In the genomic region with DNA sequence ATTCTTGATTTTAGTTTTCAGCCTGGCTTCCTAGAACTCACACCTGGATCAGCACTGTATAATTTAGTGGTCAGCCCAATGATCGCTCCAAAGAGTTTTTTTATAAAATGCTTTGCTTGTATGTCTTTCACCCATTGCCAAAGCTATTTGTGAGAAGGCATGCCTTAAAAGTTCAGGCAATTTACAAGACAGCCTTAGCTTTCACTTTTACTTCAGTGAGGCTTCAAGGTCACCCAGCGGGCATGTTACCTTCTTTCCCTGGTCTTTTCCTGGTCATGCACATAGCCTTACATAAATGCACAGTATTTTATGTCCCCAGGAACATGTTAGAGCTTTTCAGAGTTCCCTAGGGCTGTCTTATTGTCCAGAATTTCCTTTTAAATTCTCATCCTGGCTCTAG, we compare ENCODE assay signal across 23 cellular contexts.
"Had no signal": no experiment of that assay in that cellular context is flagged by ENCODE, and none has a peak within 500 bp of the region (broad histone marks: within the 10 kb centered on the region; RNA-seq: fewer than 3 reads in every experiment).

No MANE protein-coding gene starts in this region.

- H3K27ac ChIP-seq: adrenal gland, ascending aorta, brain microvascular endothelial cell, heart left ventricle, lower lobe of right lung, ovary, psoas muscle, tibial artery had no signal

- H3K36me3 ChIP-seq: adrenal gland, ascending aorta, brain microvascular endothelial cell, heart left ventricle, lower lobe of right lung, ovary, tibial artery had no signal

- H3K4me1 ChIP-seq: adrenal gland, ascending aorta, heart left ventricle, lower lobe of right lung, psoas muscle, tibial artery had no signal

- H3K9me3 ChIP-seq: adrenal gland, ovary had no signal

- H3K27me3 ChIP-seq: adrenal gland, ascending aorta, brain microvascular endothelial cell, heart left ventricle, ovary, tibial artery had no signal

- ATAC-seq: activated T-cell treated with anti-CD3 and anti-CD28 coated beads, Interleukin-2, amount 50 U/mL, for 4 hours; esophagus mucosa; heart left ventricle; lower lobe of right lung; naive thymus-derived CD8-positive, alpha-beta T cell; psoas muscle; right cardiac atrium; stimulated activated naive CD8-positive, alpha-beta T cell treated with anti-CD3 and anti-CD28 coated beads, Interleukin-15, amount 100 ng/mL, for 72 hours; WTC11 had no signal

- H3K4me3 ChIP-seq: adrenal gland, ascending aorta, heart left ventricle, lower lobe of right lung, ovary, psoas muscle, tibial artery had no signal

- DNase-seq: activated CD4-positive, alpha-beta T cell treated with anti-CD3 and anti-CD28 coated beads, Interleukin-2, amount 50 U/mL, for 4 hours; activated CD8-positive, alpha-beta memory T cell treated with anti-CD3 and anti-CD28 coated beads for 24 hours; activated CD8-positive, alpha-beta memory T cell treated with anti-CD3 and anti-CD28 coated beads, Interleukin-2, amount 50 U/mL, for 4 hours; activated naive CD4-positive, alpha-beta T cell; activated T-cell treated with anti-CD3 and anti-CD28 coated beads, Interleukin-2, amount 50 U/mL, for 4 hours; adrenal gland; brain microvascular endothelial cell; caudate nucleus; effector memory CD4-positive, alpha-beta T cell; heart left ventricle; lower lobe of right lung; naive thymus-derived CD8-positive, alpha-beta T cell; ovary; psoas muscle; right cardiac atrium; stimulated activated CD4-positive, alpha-beta T cell treated with anti-CD3 and anti-CD28 coated beads, Interleukin-12 subunit alpha, Interleukin-12 subunit beta, amount 100 ng/mL, for 4 hours; stimulated activated CD4-positive, alpha-beta T cell treated with anti-CD3 and anti-CD28 coated beads, Interleukin-1b, Interleukin-23, amount 100 ng/mL, for 48 hours; stimulated activated naive CD8-positive, alpha-beta T cell treated with anti-CD3 and anti-CD28 coated beads, Interleukin-15, amount 100 ng/mL, for 72 hours; T-helper 9 cell; tibial artery had no signal
